Comparison of ENCODE assay signal across 1 cellular context in the genomic region with DNA sequence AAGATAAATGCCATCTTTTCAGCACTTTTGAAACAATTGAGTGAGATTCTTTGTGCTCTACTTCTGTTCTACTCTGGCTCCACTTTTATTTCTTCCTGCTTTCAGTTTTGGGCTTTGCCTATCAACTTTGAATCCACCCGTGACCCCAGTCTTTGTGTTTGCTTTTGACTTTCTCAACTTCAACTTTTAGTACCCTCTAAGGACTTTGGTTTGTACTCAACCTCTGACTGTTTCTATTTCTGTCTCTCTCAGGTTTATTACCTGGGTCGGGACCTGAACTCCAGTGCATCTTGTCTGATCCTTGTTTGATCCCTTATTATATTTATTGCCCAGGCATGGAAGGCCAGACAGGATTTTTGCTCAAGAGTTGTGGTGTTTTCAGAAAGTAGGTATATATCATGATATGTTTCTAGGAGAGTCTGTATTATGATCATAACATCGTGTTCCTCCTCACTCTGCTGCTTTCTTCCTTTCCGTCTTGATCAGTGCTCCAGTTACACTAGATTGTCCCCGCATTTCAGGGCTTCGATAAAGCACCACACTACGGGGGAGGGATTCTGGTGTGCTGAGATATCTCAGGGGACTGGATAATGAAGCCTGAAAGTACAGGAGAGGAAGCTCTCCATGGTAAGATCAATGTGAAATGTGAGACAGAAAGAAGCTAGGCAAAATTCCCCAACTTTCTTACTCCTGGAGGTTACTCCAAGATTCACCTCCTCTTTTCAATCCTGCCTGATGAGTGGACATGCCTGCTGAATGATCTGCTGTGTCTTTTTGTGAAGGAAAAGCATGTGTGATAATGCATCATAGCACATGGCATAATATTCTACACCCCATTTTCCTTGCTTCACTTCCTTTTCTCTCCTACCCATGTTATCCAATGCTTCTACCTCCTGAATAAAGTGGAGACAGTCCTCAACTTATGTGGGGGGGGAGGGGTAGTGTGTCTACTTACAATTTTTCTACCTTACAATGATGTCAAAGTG.
TF ChIP-seq lines count a peak whose summit lies in the region.

No MANE protein-coding gene starts in this region.

TF ChIP-seq in K562, 482 proteins besides CTCF, POLR2A, EP300 and RAD21 (continued from another document):
- TF ChIP-seq, protein P1, sequence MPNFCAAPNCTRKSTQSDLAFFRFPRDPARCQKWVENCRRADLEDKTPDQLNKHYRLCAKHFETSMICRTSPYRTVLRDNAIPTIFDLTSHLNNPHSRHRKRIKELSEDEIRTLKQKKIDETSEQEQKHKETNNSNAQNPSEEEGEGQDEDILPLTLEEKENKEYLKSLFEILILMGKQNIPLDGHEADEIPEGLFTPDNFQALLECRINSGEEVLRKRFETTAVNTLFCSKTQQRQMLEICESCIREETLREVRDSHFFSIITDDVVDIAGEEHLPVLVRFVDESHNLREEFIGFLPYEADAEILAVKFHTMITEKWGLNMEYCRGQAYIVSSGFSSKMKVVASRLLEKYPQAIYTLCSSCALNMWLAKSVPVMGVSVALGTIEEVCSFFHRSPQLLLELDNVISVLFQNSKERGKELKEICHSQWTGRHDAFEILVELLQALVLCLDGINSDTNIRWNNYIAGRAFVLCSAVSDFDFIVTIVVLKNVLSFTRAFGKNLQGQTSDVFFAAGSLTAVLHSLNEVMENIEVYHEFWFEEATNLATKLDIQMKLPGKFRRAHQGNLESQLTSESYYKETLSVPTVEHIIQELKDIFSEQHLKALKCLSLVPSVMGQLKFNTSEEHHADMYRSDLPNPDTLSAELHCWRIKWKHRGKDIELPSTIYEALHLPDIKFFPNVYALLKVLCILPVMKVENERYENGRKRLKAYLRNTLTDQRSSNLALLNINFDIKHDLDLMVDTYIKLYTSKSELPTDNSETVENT (CRISPR knock-in tag; IDR thresholded peaks at IDR 0.05): no peak
- TF ChIP-seq, protein P2, sequence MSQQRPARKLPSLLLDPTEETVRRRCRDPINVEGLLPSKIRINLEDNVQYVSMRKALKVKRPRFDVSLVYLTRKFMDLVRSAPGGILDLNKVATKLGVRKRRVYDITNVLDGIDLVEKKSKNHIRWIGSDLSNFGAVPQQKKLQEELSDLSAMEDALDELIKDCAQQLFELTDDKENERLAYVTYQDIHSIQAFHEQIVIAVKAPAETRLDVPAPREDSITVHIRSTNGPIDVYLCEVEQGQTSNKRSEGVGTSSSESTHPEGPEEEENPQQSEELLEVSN (IDR thresholded peaks at IDR 0.05; ENCODE audit: borderline replicate concordance in 1 of 2, extremely low read depth in 1 of 2, insufficient read depth in 1 of 2, insufficient read length in 1 of 2, low read depth in 1 of 2, low read length in 1 of 2, poor library complexity in 1 of 2, severe bottlenecking in 1 of 2): peak; percentile 46 to 51
- TF ChIP-seq ZSCAN29 (IDR thresholded peaks at IDR 0.05) (no peak), FUS (optimal IDR thresholded peaks at IDR 0.05; ENCODE audit: low read depth, low read length) (no peak), ATF7 (IDR thresholded peaks at IDR 0.05) (no peak), SMARCE1 (IDR thresholded peaks at IDR 0.05) (peak; percentile 79), ESRRB (CRISPR knock-in tag; IDR thresholded peaks at IDR 0.05; ENCODE audit: borderline replicate concordance) (no peak), ESRRA (IDR thresholded peaks at IDR 0.05; ENCODE audit: borderline replicate concordance, low read depth) (no peak), EWSR1 (IDR thresholded peaks at IDR 0.05; ENCODE audit: borderline replicate concordance, low read depth, partially characterized antibody) (no peak), ZNF717 (CRISPR knock-in tag; IDR thresholded peaks at IDR 0.05) (no peak), DMBX1 (CRISPR knock-in tag; IDR thresholded peaks at IDR 0.05; ENCODE audit: borderline replicate concordance) (no peak), NFE2 (IDR thresholded peaks at IDR 0.05; ENCODE audit: low read depth) (no peak), SMARCA5 (IDR thresholded peaks at IDR 0.05) (no peak), SIX5 (IDR thresholded peaks at IDR 0.05; ENCODE audit: borderline replicate concordance in 1 of 2, insufficient read depth in 1 of 2, low read depth in 1 of 2, low read length in 2 of 2) (no peak), KLF16 (IDR thresholded peaks at IDR 0.05) (peak; percentile 78), NCOA6 (IDR thresholded peaks at IDR 0.05) (no peak), EGR1 (conservative IDR thresholded peaks at IDR 0.05) (peak; percentile 62), ZZZ3 (IDR thresholded peaks at IDR 0.05) (no peak)
- TF ChIP-seq, protein P3, sequence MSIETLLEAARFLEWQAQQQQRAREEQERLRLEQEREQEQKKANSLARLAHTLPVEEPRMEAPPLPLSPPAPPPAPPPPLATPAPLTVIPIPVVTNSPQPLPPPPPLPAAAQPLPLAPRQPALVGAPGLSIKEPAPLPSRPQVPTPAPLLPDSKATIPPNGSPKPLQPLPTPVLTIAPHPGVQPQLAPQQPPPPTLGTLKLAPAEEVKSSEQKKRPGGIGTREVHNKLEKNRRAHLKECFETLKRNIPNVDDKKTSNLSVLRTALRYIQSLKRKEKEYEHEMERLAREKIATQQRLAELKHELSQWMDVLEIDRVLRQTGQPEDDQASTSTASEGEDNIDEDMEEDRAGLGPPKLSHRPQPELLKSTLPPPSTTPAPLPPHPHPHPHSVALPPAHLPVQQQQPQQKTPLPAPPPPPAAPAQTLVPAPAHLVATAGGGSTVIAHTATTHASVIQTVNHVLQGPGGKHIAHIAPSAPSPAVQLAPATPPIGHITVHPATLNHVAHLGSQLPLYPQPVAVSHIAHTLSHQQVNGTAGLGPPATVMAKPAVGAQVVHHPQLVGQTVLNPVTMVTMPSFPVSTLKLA (conservative IDR thresholded peaks at IDR 0.05): no peak; a peak in 1 of 4 replicates
- TF ChIP-seq, protein P4, sequence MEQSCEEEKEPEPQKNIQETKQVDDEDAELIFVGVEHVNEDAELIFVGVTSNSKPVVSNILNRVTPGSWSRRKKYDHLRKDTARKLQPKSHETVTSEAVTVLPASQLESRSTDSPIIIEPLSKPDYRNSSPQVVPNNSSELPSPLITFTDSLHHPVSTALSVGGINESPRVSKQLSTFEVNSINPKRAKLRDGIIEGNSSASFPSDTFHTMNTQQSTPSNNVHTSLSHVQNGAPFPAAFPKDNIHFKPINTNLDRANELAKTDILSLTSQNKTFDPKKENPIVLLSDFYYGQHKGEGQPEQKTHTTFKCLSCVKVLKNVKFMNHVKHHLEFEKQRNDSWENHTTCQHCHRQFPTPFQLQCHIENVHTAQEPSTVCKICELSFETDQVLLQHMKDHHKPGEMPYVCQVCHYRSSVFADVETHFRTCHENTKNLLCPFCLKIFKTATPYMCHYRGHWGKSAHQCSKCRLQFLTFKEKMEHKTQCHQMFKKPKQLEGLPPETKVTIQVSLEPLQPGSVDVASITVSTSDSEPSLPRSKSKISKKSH (CRISPR knock-in tag; IDR thresholded peaks at IDR 0.05): no peak
- TF ChIP-seq, protein P5, sequence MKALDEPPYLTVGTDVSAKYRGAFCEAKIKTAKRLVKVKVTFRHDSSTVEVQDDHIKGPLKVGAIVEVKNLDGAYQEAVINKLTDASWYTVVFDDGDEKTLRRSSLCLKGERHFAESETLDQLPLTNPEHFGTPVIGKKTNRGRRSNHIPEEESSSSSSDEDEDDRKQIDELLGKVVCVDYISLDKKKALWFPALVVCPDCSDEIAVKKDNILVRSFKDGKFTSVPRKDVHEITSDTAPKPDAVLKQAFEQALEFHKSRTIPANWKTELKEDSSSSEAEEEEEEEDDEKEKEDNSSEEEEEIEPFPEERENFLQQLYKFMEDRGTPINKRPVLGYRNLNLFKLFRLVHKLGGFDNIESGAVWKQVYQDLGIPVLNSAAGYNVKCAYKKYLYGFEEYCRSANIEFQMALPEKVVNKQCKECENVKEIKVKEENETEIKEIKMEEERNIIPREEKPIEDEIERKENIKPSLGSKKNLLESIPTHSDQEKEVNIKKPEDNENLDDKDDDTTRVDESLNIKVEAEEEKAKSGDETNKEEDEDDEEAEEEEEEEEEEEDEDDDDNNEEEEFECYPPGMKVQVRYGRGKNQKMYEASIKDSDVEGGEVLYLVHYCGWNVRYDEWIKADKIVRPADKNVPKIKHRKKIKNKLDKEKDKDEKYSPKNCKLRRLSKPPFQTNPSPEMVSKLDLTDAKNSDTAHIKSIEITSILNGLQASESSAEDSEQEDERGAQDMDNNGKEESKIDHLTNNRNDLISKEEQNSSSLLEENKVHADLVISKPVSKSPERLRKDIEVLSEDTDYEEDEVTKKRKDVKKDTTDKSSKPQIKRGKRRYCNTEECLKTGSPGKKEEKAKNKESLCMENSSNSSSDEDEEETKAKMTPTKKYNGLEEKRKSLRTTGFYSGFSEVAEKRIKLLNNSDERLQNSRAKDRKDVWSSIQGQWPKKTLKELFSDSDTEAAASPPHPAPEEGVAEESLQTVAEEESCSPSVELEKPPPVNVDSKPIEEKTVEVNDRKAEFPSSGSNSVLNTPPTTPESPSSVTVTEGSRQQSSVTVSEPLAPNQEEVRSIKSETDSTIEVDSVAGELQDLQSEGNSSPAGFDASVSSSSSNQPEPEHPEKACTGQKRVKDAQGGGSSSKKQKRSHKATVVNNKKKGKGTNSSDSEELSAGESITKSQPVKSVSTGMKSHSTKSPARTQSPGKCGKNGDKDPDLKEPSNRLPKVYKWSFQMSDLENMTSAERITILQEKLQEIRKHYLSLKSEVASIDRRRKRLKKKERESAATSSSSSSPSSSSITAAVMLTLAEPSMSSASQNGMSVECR (CRISPR knock-in tag; IDR thresholded peaks at IDR 0.05): no peak
- TF ChIP-seq, protein P6, sequence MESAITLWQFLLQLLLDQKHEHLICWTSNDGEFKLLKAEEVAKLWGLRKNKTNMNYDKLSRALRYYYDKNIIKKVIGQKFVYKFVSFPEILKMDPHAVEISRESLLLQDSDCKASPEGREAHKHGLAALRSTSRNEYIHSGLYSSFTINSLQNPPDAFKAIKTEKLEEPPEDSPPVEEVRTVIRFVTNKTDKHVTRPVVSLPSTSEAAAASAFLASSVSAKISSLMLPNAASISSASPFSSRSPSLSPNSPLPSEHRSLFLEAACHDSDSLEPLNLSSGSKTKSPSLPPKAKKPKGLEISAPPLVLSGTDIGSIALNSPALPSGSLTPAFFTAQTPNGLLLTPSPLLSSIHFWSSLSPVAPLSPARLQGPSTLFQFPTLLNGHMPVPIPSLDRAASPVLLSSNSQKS (CRISPR knock-in tag; IDR thresholded peaks at IDR 0.05): no peak
- TF ChIP-seq, protein P7, sequence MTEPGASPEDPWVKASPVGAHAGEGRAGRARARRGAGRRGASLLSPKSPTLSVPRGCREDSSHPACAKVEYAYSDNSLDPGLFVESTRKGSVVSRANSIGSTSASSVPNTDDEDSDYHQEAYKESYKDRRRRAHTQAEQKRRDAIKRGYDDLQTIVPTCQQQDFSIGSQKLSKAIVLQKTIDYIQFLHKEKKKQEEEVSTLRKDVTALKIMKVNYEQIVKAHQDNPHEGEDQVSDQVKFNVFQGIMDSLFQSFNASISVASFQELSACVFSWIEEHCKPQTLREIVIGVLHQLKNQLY (CRISPR knock-in tag; conservative IDR thresholded peaks at IDR 0.05): no peak
- TF ChIP-seq, protein P8, sequence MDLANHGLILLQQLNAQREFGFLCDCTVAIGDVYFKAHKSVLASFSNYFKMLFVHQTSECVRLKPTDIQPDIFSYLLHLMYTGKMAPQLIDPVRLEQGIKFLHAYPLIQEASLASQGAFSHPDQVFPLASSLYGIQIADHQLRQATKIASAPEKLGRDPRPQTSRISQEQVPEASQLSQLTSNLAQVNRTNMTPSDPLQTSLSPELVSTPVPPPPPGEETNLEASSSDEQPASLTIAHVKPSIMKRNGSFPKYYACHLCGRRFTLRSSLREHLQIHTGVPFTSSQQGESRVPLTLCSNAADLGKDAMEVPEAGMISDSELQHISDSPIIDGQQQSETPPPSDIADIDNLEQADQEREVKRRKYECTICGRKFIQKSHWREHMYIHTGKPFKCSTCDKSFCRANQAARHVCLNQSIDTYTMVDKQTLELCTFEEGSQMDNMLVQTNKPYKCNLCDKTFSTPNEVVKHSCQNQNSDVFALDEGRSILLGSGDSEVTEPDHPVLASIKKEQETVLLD (IDR thresholded peaks at IDR 0.05): 0 out of 2 replicates have a peak, but pooled peaks have one; percentile 15
- TF ChIP-seq, protein P9, sequence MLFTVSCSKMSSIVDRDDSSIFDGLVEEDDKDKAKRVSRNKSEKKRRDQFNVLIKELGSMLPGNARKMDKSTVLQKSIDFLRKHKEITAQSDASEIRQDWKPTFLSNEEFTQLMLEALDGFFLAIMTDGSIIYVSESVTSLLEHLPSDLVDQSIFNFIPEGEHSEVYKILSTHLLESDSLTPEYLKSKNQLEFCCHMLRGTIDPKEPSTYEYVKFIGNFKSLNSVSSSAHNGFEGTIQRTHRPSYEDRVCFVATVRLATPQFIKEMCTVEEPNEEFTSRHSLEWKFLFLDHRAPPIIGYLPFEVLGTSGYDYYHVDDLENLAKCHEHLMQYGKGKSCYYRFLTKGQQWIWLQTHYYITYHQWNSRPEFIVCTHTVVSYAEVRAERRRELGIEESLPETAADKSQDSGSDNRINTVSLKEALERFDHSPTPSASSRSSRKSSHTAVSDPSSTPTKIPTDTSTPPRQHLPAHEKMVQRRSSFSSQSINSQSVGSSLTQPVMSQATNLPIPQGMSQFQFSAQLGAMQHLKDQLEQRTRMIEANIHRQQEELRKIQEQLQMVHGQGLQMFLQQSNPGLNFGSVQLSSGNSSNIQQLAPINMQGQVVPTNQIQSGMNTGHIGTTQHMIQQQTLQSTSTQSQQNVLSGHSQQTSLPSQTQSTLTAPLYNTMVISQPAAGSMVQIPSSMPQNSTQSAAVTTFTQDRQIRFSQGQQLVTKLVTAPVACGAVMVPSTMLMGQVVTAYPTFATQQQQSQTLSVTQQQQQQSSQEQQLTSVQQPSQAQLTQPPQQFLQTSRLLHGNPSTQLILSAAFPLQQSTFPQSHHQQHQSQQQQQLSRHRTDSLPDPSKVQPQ (CRISPR knock-in tag; IDR thresholded peaks at IDR 0.05; ENCODE audit: borderline replicate concordance): no peak
